Comparison of ENCODE assay signal across 9 cellular contexts in the genomic region with DNA sequence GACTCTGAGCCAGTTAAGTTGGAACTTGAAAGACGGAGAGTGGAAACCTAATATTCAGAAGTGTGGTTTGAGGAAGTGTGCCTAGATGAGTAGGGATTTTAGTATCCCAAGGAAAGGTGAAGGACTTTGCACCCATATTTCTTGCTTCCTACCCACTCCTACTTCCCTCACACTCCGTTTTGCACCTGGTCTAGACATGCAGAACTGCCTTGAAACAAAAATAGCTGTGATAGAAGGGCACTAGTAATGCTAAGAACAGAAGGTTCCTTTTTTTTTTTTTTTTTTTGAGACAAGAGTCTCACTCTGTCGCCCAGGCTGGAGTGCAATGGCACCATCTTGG. TPM values are rescaled to one million over a fixed set of nuclear protein-coding genes. Genes with fewer than 3 reads are reported as not detected.
DNase-seq lines count a peak whose midpoint lies in the region; ATAC-seq and TF ChIP-seq lines count a peak whose summit lies in the region.
"Had no signal": no experiment of that assay in that cellular context is flagged by ENCODE, and none has a peak within 500 bp of the region (broad histone marks: within the 10 kb centered on the region; RNA-seq: fewer than 3 reads in every experiment).

No MANE protein-coding gene starts in this region.

- H3K4me1 ChIP-seq in cardiac muscle cell (ENCODE audit: low read depth) = peaks cover 7% of the 10 kb centered on the region
- H3K4me1 ChIP-seq in lower lobe of right lung = peaks cover 31% of the 10 kb centered on the region
- peaks cover 25 to 27% (median 27%) of the 10 kb centered on the region in 4 donors for H3K4me1 ChIP-seq in upper lobe of left lung
- H3K4me1 ChIP-seq: uterus had no signal

- no peak for TF ChIP-seq POLR2A in upper lobe of left lung (IDR thresholded peaks at IDR 0.05)

- 14 to 18% methylated on average over 3 of the region's 3 CpGs for WGBS in upper lobe of left lung, 2 donors

- H3K4me3 ChIP-seq in cardiac muscle cell = peak overlapping the region; percentile 78
- peak overlapping the region; percentile 100 for H3K4me3 ChIP-seq in lower lobe of right lung
- peak overlapping the region in 3 of 4 donors; percentile 71 to 100 (median 100) for H3K4me3 ChIP-seq in upper lobe of left lung

- H3K27me3 ChIP-seq in cardiac muscle cell = no peaks in the 10 kb centered on the region
- H3K27me3 ChIP-seq in lower lobe of right lung (ENCODE audit: low read depth) = no peaks in the 10 kb centered on the region
- no peaks in the 10 kb centered on the region for H3K27me3 ChIP-seq in upper lobe of left lung
- H3K27me3 ChIP-seq: uterus had no signal

- no peaks in the 10 kb centered on the region for H3K9me3 Mint-ChIP-seq in activated naive CD8-positive, alpha-beta T cell treated with anti-CD3 and anti-CD28 coated beads, Interleukin-2, amount 50 U/mL, for 24 hours

- ATAC-seq in activated naive CD8-positive, alpha-beta T cell treated with anti-CD3 and anti-CD28 coated beads, Interleukin-2, amount 50 U/mL, for 24 hours = no peak
- no peak for ATAC-seq in lower lobe of right lung
- ATAC-seq in upper lobe of left lung (ENCODE audit: low FRiP score in 2 of 2) = no peak
- no peak for ATAC-seq in HG03280 (IDR thresholded peaks at IDR 0.05; ENCODE audit: unreplicated experiment)
- no peak for ATAC-seq in omental fat pad (ENCODE audit: low FRiP score)

- intact Hi-C loops in cardiac septum (cut with DNase I) (no loop called here), lower lobe of right lung (cut with DNase I) (no loop called here)

- peaks cover 4% of the 10 kb centered on the region for H3K36me3 Mint-ChIP-seq in activated naive CD8-positive, alpha-beta T cell treated with anti-CD3 and anti-CD28 coated beads, Interleukin-2, amount 50 U/mL, for 24 hours (ENCODE audit: low read depth)

- H3K27me3 Mint-ChIP-seq in activated naive CD8-positive, alpha-beta T cell treated with anti-CD3 and anti-CD28 coated beads, Interleukin-2, amount 50 U/mL, for 24 hours = peaks cover 18% of the 10 kb centered on the region

- H3K27ac Mint-ChIP-seq in activated naive CD8-positive, alpha-beta T cell treated with anti-CD3 and anti-CD28 coated beads, Interleukin-2, amount 50 U/mL, for 24 hours = no peak overlapping the region

- H3K27ac ChIP-seq in cardiac muscle cell (no peak overlapping the region), lower lobe of right lung (peak overlapping the region; percentile 91), upper lobe of left lung (peak overlapping the region in 2 of 4 donors; percentile 90 to 96)

- TF ChIP-seq EP300 in upper lobe of left lung (IDR thresholded peaks at IDR 0.05) = no peak

- DNase-seq in cardiac muscle cell (ENCODE audit: low read depth in 1 of 2, low spot score in 1 of 2) = no peak
- no peak for DNase-seq in cardiac septum (ENCODE audit: low spot score)
- no peak for DNase-seq in activated naive CD8-positive, alpha-beta T cell treated with anti-CD3 and anti-CD28 coated beads, Interleukin-2, amount 50 U/mL, for 24 hours
- DNase-seq in lower lobe of right lung = no peak
- no peak for DNase-seq in upper lobe of left lung
- DNase-seq in omental fat pad (ENCODE audit: low spot score) = no peak
- no peak for DNase-seq in stimulated activated CD4-positive, alpha-beta T cell treated with anti-CD3 and anti-CD28 coated beads, Interleukin-4, amount 100 ng/mL, for 1 hour

- H3K4me1 Mint-ChIP-seq in activated naive CD8-positive, alpha-beta T cell treated with anti-CD3 and anti-CD28 coated beads, Interleukin-2, amount 50 U/mL, for 24 hours = peaks cover 30% of the 10 kb centered on the region

- TF ChIP-seq CTCF in cardiac muscle cell (IDR thresholded peaks at IDR 0.05; ENCODE audit: low read depth, low read length) (no peak), lower lobe of right lung (IDR thresholded peaks at IDR 0.05) (no peak), upper lobe of left lung (IDR thresholded peaks at IDR 0.05) (no peak), omental fat pad (IDR thresholded peaks at IDR 0.05) (no peak)

- H3K36me3 ChIP-seq in cardiac muscle cell = no peaks in the 10 kb centered on the region
- H3K36me3 ChIP-seq in lower lobe of right lung = peaks cover 13% of the 10 kb centered on the region
- H3K36me3 ChIP-seq in upper lobe of left lung = peaks cover 0 to 17% (median 0%) of the 10 kb centered on the region in 4 donors
- H3K36me3 ChIP-seq: uterus had no signal

- H3K9me3 ChIP-seq in cardiac muscle cell (ENCODE audit: low read depth) (no peaks in the 10 kb centered on the region), lower lobe of right lung (no peaks in the 10 kb centered on the region), upper lobe of left lung (no peaks in the 10 kb centered on the region)
- H3K9me3 ChIP-seq: uterus had no signal

- H3K4me3 Mint-ChIP-seq in activated naive CD8-positive, alpha-beta T cell treated with anti-CD3 and anti-CD28 coated beads, Interleukin-2, amount 50 U/mL, for 24 hours = peak overlapping the region; percentile 94

RNA-seq across cellular contexts. Expression of a gene that starts 0.7 kb away (rescaled TPM):
- total RNA-seq in cardiac muscle cell = 106 and 115 TPM in 2 replicates
- polyA plus RNA-seq in cardiac muscle cell = 102 and 120 TPM in 2 replicates
- 59.5 TPM for total RNA-seq in cardiac septum
- 155 TPM for total RNA-seq in lower lobe of right lung
- 100 to 1,000 TPM in 3 of 6 donors, 10 to 100 TPM in 3; 67.4 to 178 (median 99.2) TPM for total RNA-seq in upper lobe of left lung
- 10 to 100 TPM; 57.1 to 91.5 (median 68.3) TPM for total RNA-seq in omental fat pad

RNA-seq across cellular contexts. Expression of a gene that starts 13.5 kb away (rescaled TPM):
- total RNA-seq in cardiac muscle cell (0.36 and 0.53 TPM in 2 replicates), cardiac septum (0.16 TPM), lower lobe of right lung (0.77 TPM), upper lobe of left lung (1 to 10 TPM in 1 of 6 donors, under 1 TPM in 2, not detected in 3; 0.69 to 2.2 (median 0.74) TPM), omental fat pad (1 to 10 TPM in 1 of 4 donors, under 1 TPM in 3; 0.36 to 2.5 (median 0.56) TPM)
- 0.45 TPM in 1 of 2 replicates, not detected in the other for polyA plus RNA-seq in cardiac muscle cell

RNA-seq across cellular contexts. Expression of a gene that starts 20.1 kb away (rescaled TPM):
- total RNA-seq in cardiac muscle cell = not detected in 2 replicates
- not detected in 2 replicates for polyA plus RNA-seq in cardiac muscle cell
- total RNA-seq in cardiac septum = not detected
- total RNA-seq in lower lobe of right lung = not detected
- total RNA-seq in upper lobe of left lung = under 1 TPM in 1 of 6 donors, not detected in 5; 0.34 TPM
- total RNA-seq in omental fat pad = under 1 TPM in 1 of 4 donors, not detected in 3; 0.60 TPM
- total RNA-seq: uterus had no signal

RNA-seq across cellular contexts. Expression of a gene that starts 32.7 kb away (rescaled TPM):
- total RNA-seq in cardiac muscle cell = 8.9 and 9.4 TPM in 2 replicates
- 3.4 and 11.9 TPM in 2 replicates for polyA plus RNA-seq in cardiac muscle cell
- total RNA-seq in cardiac septum = 5.5 TPM
- total RNA-seq in lower lobe of right lung = 24.9 TPM
- 10 to 100 TPM in 5 of 6 donors, 1 to 10 TPM in 1; 9.4 to 31.9 (median 19.3) TPM for total RNA-seq in upper lobe of left lung
- 10 to 100 TPM; 14.7 to 32.1 (median 22.5) TPM for total RNA-seq in omental fat pad

RNA-seq across cellular contexts. Expression of a gene that starts 41.2 kb away (rescaled TPM):
- total RNA-seq in cardiac muscle cell (4.4 and 5.4 TPM in 2 replicates), cardiac septum (1.00 TPM), lower lobe of right lung (not detected), upper lobe of left lung (under 1 TPM in 4 of 6 donors, not detected in 2; 0.13 to 0.30 (median 0.18) TPM), omental fat pad (under 1 TPM in 2 of 4 donors, not detected in 2; 0.12 to 0.65 TPM)
- 2.1 and 3.0 TPM in 2 replicates for polyA plus RNA-seq in cardiac muscle cell
